20 cellular contexts compared by ENCODE assay signal in the genomic region with DNA sequence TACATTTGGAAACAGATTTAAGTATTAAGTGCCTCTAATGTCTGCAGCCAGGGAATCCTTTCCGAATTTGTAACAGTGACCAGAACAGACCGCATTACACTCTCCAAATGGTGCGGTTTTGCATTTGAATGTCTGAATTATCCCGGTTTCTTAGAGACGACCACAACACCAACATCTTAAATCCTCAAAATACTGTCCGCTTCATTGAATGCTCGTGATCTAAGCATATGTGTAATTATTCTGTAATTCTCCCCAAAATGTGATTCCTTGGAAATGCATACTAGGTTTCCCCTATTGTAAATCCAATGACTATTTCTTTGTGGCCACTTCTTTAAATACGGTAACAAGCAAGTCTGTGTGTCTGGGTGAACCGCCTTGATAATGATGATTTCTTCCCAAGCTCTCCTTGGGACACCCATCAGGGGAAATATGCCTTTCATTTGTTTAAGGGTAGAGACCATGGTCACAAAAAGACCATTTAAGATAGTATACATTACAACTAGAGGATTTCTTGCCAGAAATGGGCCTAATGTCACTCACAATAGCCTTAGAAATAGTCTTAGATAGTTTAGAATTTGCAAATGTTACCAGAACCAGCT.
DNase-seq lines count a peak whose midpoint lies in the region; FAIRE-seq and TF ChIP-seq lines count a peak whose summit lies in the region.
"Had no signal": no experiment of that assay in that cellular context is flagged by ENCODE, and none has a peak within 500 bp of the region (broad histone marks: within the 10 kb centered on the region; RNA-seq: fewer than 3 reads in every experiment).

No MANE protein-coding gene starts in this region.

- H3K36me3 Mint-ChIP-seq in H9 (ENCODE audit: insufficient read depth in 1 of 3, low read depth in 3 of 3), result no peaks in the 10 kb centered on the region; a peak in 1 of 7 replicates
- H3K36me3 Mint-ChIP-seq in brain, result no peaks in the 10 kb centered on the region

- H2AFZ ChIP-seq in H9 (ENCODE audit: low read length), result no peak overlapping the region
- H2AFZ ChIP-seq: GM23248 had no signal

- H3K4me3 Mint-ChIP-seq in H9, result peak overlapping the region; percentile 25 to 72; a peak in 4 of 5 replicates
- peak overlapping the region in 4 of 5 experiments; percentile 2 to 52 (median 20) for H3K4me3 Mint-ChIP-seq in brain

- H3K4me2 ChIP-seq in H9 (ENCODE audit: insufficient read depth, insufficient read length, low read length), result peak overlapping the region; percentile 51

- H3K14ac ChIP-seq in H9 (ENCODE audit: insufficient read depth, low read length), result no peak overlapping the region

- H3K9me3 ChIP-seq in H9 (ENCODE audit: control insufficient read depth, low read depth, low read length), result no peaks in the 10 kb centered on the region
- H3K9me3 ChIP-seq in SJCRH30 (replicated peaks), result 0 out of 2 replicates have a peak, but pooled peaks cover 6% of the 10 kb centered on the region
- H3K9me3 ChIP-seq in kidney (ENCODE audit: control insufficient read depth in 1 of 2, low read length in 2 of 2), result no peaks in the 10 kb centered on the region
- H3K9me3 ChIP-seq: SJSA1 had no signal

- H3K4me1 ChIP-seq in H9 (ENCODE audit: insufficient read depth, low read length) (peaks cover 5% of the 10 kb centered on the region; the same call in 1 of the 2 replicates), SJCRH30 (peaks cover 69% of the 10 kb centered on the region), kidney (ENCODE audit: control insufficient read depth in 1 of 2, insufficient read depth in 1 of 2, low read depth in 1 of 2, low read length in 2 of 2) (no peaks in the 10 kb centered on the region)
- H3K4me1 ChIP-seq: SJSA1 had no signal

- H3K27me3 Mint-ChIP-seq in H9 (ENCODE audit: low read depth) (peaks cover 7% of the 10 kb centered on the region), brain (peaks cover 46% of the 10 kb centered on the region)

- H2BK120ac ChIP-seq in H9 (ENCODE audit: low read depth, low read length, poor library complexity, severe bottlenecking), result no peak overlapping the region

- H3K27ac ChIP-seq in H9 (ENCODE audit: insufficient read length, low read depth, low read length) (no peak overlapping the region), SJCRH30 (peak overlapping the region; percentile 96), kidney (ENCODE audit: low read depth in 2 of 2, low read length in 2 of 2) (no peak overlapping the region)
- H3K27ac ChIP-seq: C4-2B, GM23248, SJSA1 had no signal

- no peak overlapping the region for H4K91ac ChIP-seq in H9 (ENCODE audit: insufficient read length, low read depth, low read length)

- H3K18ac ChIP-seq in H9 (ENCODE audit: insufficient read length, low read depth, low read length), result no peak overlapping the region

- peaks cover 0 to 4% of the 10 kb centered on the region in 2 experiments; a peak in 1 of 5 replicates for H3K9me3 Mint-ChIP-seq in H9
- H3K9me3 Mint-ChIP-seq in brain, result peaks cover 0 to 4% (median 4%) of the 10 kb centered on the region in 5 experiments

- H3K36me3 ChIP-seq in SJCRH30, result no peaks in the 10 kb centered on the region
- no peaks in the 10 kb centered on the region for H3K36me3 ChIP-seq in kidney (ENCODE audit: control insufficient read depth in 1 of 2, insufficient read depth in 2 of 2, low read length in 2 of 2)
- H3K36me3 ChIP-seq: SJSA1 had no signal

- H3K4ac ChIP-seq in H9 (ENCODE audit: low read depth, low read length), result no peak overlapping the region

- H3K9ac ChIP-seq in H9 (ENCODE audit: extremely low read depth, insufficient read length, low read length) (no peak overlapping the region), kidney (ENCODE audit: low read length in 2 of 2) (no peak overlapping the region)
- H3K9ac ChIP-seq: GM23248 had no signal

- no peaks in the 10 kb centered on the region for H3K79me1 ChIP-seq in H9 (ENCODE audit: insufficient read depth, low read depth, low read length, poor library complexity, severe bottlenecking)

- no peak for DNase-seq in H9
- peak; percentile 72 to 91 for DNase-seq in SJCRH30
- peak; percentile 9 for DNase-seq in myocyte (ENCODE audit: low read depth)
- DNase-seq in NCI-H748 (lab: John Stamatoyannopoulos, UW; ENCODE audit: unreplicated experiment), result no peak
- no peak for DNase-seq in kidney
- no peak for DNase-seq in NCI-H1436 treated with DMSO at 0.1 percent for 48 hours (lab: John Stamatoyannopoulos, UW)
- DNase-seq in DMS 273 treated with DMSO at 0.1 percent for 48 hours (lab: John Stamatoyannopoulos, UW), result no peak
- DNase-seq: DND-41, GM23248, MM.1S, NCI-H1048, NCI-H2029, NCI-H2227 treated with DMSO at 0.1 percent for 48 hours, OCI-M1 had no signal

- TF ChIP-seq CTCF in H9 (conservative IDR thresholded peaks at IDR 0.05), result no peak
- TF ChIP-seq CTCF in brain (conservative IDR thresholded peaks at IDR 0.05), result no peak
- no peak for TF ChIP-seq CTCF in kidney (IDR thresholded peaks at IDR 0.05; ENCODE audit: borderline replicate concordance, extremely low read depth, insufficient read depth)

- H4K5ac ChIP-seq in H9 (ENCODE audit: insufficient read length, low read depth, low read length), result no peak overlapping the region

- no peak overlapping the region for H4K8ac ChIP-seq in H9 (replicated peaks; ENCODE audit: insufficient read length, low read depth, low read length)

- no peak overlapping the region for H3K56ac ChIP-seq in H9 (ENCODE audit: insufficient read length, low read depth, low read length)

- no peak overlapping the region for H2BK5ac ChIP-seq in H9 (ENCODE audit: insufficient read length, low read length)

- H2AK5ac ChIP-seq in H9 (ENCODE audit: insufficient read length, low read length), result no peak overlapping the region

- H3K79me2 ChIP-seq in H9 (ENCODE audit: insufficient read depth, low read length), result no peaks in the 10 kb centered on the region

- no peak for FAIRE-seq in kidney (lab: Jason Lieb, UNC)
- FAIRE-seq: GM12878, K562, RCC 7860 had no signal

- H2BK20ac ChIP-seq in H9 (ENCODE audit: low read depth, low read length, poor library complexity, severe bottlenecking), result no peak overlapping the region

- H4K20me1 ChIP-seq in H9 (ENCODE audit: control insufficient read depth, insufficient read depth, insufficient read length), result no peaks in the 10 kb centered on the region

- no peaks in the 10 kb centered on the region for H3K23me2 ChIP-seq in H9 (ENCODE audit: insufficient read length, low read depth, low read length, poor library complexity, severe bottlenecking)

- H3K27ac Mint-ChIP-seq in H9 (peak overlapping the region in 1 of 3 experiments; percentile 91; a peak in 3 of 7 replicates), brain (peak overlapping the region in 2 of 5 experiments; percentile 2 to 47)

- H2BK15ac ChIP-seq in H9 (ENCODE audit: low read depth, low read length), result no peak overlapping the region

- H3K23ac ChIP-seq in H9 (ENCODE audit: insufficient read length, low read depth, low read length), result no peak overlapping the region

- no peak overlapping the region for H3T11ph ChIP-seq in H9 (ENCODE audit: low read length)

- no peaks in the 10 kb centered on the region for H3K27me3 ChIP-seq in H9 (ENCODE audit: insufficient read depth, low read length)
- H3K27me3 ChIP-seq in SJCRH30, result no peaks in the 10 kb centered on the region

- no peak overlapping the region for H2BK12ac ChIP-seq in H9 (ENCODE audit: insufficient read length, low read depth, low read length)

- peak overlapping the region; percentile 14 for H3K4me3 ChIP-seq in SJCRH30
- no peak overlapping the region for H3K4me3 ChIP-seq in kidney (ENCODE audit: low read length in 2 of 2)
- H3K4me3 ChIP-seq: GM12878, GM23248, K562, SJSA1 had no signal

- intact Hi-C loops in kidney (cut with DNase I), result no loop called here

- H3K4me1 Mint-ChIP-seq in H9 (peaks cover 48 to 54% of the 10 kb centered on the region in 2 experiments), brain (peaks cover 59% of the 10 kb centered on the region)

- no CpG with 5 or more reads among the region's 9 CpGs for WGBS in H9 (ENCODE audit: extremely low coverage, insufficient read length, low lambda C conversion rate)

Comparison
In these comparisons a context has a peak if more than half of its experiments do, and no peak if none do; other contexts are left out.
1. DNase-seq: peak in SJCRH30 (2 of 2) and myocyte (single experiment); none in H9 (single experiment), NCI-H748 (single experiment), kidney (single experiment), NCI-H1436 treated with DMSO at 0.1 percent for 48 hours (single experiment) and DMS 273 treated with DMSO at 0.1 percent for 48 hours (single experiment).